16 cellular contexts compared by ENCODE assay signal in genomic region chr3:27827041-27827440, GRCh38.
"Had no signal": no experiment of that assay in that cellular context is flagged by ENCODE, and none has a peak within 500 bp of the region (broad histone marks: within the 10 kb centered on the region; RNA-seq: fewer than 3 reads in every experiment).

No MANE protein-coding gene starts in this region.

- ATAC-seq: activated CD8-positive, alpha-beta T cell treated with anti-CD3 and anti-CD28 coated beads, Interleukin-2, amount 10 ng/mL, durations not matched to agents 7 days and 5 days; activated naive CD4-positive, alpha-beta T cell treated with anti-CD3 and anti-CD28 coated beads, Interleukin-2, amount 50 U/mL, for 72 hours; esophagus mucosa; right cardiac atrium; stimulated activated naive CD8-positive, alpha-beta T cell treated with anti-CD3 and anti-CD28 coated beads, Interleukin-15, Interleukin-2, amounts not matched to agents 100 U/mL and 50 U/mL, for 24 hours had no signal

- H3K4me3 ChIP-seq: lung, prostate gland, smooth muscle cell, testis had no signal

- H3K27me3 Mint-ChIP-seq: activated B cell treated with CpG ODN at 0.5 μM for 24 hours had no signal

- H3K4me1 ChIP-seq: prostate gland, testis had no signal

- H3K4me1 Mint-ChIP-seq: activated B cell treated with CpG ODN at 0.5 μM for 24 hours; activated CD4-positive, alpha-beta T cell treated with anti-CD3 and anti-CD28 coated beads, Interleukin-2, amount 10 ng/mL, durations not matched to agents 24 days and 14 days had no signal

- H3K4me3 Mint-ChIP-seq: activated B cell treated with CpG ODN at 0.5 μM for 24 hours; activated CD4-positive, alpha-beta T cell treated with anti-CD3 and anti-CD28 coated beads, Interleukin-2, amount 10 ng/mL, durations not matched to agents 24 days and 14 days; activated CD8-positive, alpha-beta T cell treated with anti-CD3 and anti-CD28 coated beads, Interleukin-2, amount 10 ng/mL, durations not matched to agents 7 days and 5 days had no signal

- H3K9me3 ChIP-seq: prostate gland, testis had no signal

- H3K27me3 ChIP-seq: testis had no signal

- H3K27ac ChIP-seq: prostate gland, testis had no signal

- H3K9me3 Mint-ChIP-seq: activated B cell treated with CpG ODN at 0.5 μM for 24 hours had no signal

- H3K36me3 ChIP-seq: prostate gland had no signal

- H3K4me2 ChIP-seq: smooth muscle cell had no signal

- DNase-seq: activated B cell treated with CpG ODN at 0.5 μM for 24 hours; activated CD4-positive, alpha-beta T cell treated with anti-CD3 and anti-CD28 coated beads, Interleukin-2, amount 10 ng/mL, durations not matched to agents 24 days and 14 days; activated CD8-positive, alpha-beta memory T cell treated with anti-CD3 and anti-CD28 coated beads, Interleukin-2, amount 50 U/mL, for 4 hours; activated CD8-positive, alpha-beta T cell treated with anti-CD3 and anti-CD28 coated beads, Interleukin-2, amount 10 ng/mL, durations not matched to agents 7 days and 5 days; activated gamma-delta T cell; activated T-cell treated with anti-CD3 and anti-CD28 coated beads, Interleukin-2, amount 50 U/mL, for 48 hours; islet precursor cell; midbrain; right cardiac atrium; stimulated activated naive CD8-positive, alpha-beta T cell treated with anti-CD3 and anti-CD28 coated beads, Interleukin-15, Interleukin-2, amounts not matched to agents 100 U/mL and 50 U/mL, for 24 hours; testis had no signal

- H3K27ac Mint-ChIP-seq: activated B cell treated with CpG ODN at 0.5 μM for 24 hours; activated CD4-positive, alpha-beta T cell treated with anti-CD3 and anti-CD28 coated beads, Interleukin-2, amount 10 ng/mL, durations not matched to agents 24 days and 14 days; activated CD8-positive, alpha-beta T cell treated with anti-CD3 and anti-CD28 coated beads, Interleukin-2, amount 10 ng/mL, durations not matched to agents 7 days and 5 days; activated naive CD4-positive, alpha-beta T cell treated with anti-CD3 and anti-CD28 coated beads, Interleukin-2, amount 50 U/mL, for 72 hours had no signal
